In genomic region chr19:3185482-3186376, GRCh38 we compare ENCODE assay signal across 8 cellular contexts. TPM values are rescaled to one million over a fixed set of nuclear protein-coding genes. Genes with fewer than 3 reads are reported as not detected.
DNase-seq lines count a peak whose midpoint lies in the region; ATAC-seq and TF ChIP-seq lines count a peak whose summit lies in the region.

A gene with protein sequence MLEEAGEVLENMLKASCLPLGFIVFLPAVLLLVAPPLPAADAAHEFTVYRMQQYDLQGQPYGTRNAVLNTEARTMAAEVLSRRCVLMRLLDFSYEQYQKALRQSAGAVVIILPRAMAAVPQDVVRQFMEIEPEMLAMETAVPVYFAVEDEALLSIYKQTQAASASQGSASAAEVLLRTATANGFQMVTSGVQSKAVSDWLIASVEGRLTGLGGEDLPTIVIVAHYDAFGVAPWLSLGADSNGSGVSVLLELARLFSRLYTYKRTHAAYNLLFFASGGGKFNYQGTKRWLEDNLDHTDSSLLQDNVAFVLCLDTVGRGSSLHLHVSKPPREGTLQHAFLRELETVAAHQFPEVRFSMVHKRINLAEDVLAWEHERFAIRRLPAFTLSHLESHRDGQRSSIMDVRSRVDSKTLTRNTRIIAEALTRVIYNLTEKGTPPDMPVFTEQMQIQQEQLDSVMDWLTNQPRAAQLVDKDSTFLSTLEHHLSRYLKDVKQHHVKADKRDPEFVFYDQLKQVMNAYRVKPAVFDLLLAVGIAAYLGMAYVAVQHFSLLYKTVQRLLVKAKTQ (plus strand): TSS chr19:3185930. CDS start chr19:3186031, 101 bp downstream.

- no peaks in the 10 kb centered on the region for H3K9me3 ChIP-seq in ovary
- H3K9me3 ChIP-seq in thyroid gland, result no peaks in the 10 kb centered on the region

- intact Hi-C loops in Right ventricle myocardium inferior (cut with DNase I) (no loop called here), ovary (cut with DNase I) (no loop called here), thyroid gland (cut with DNase I) (no loop called here)

- H3K4me1 ChIP-seq in ovary (ENCODE audit: insufficient read depth) (peaks cover 11% of the 10 kb centered on the region), thyroid gland (peaks cover 17 to 18% of the 10 kb centered on the region in 2 donors)

- H3K36me3 ChIP-seq in ovary, result no peaks in the 10 kb centered on the region
- no peaks in the 10 kb centered on the region for H3K36me3 ChIP-seq in thyroid gland

- H3K27me3 ChIP-seq in ovary, result no peaks in the 10 kb centered on the region
- H3K27me3 ChIP-seq in thyroid gland, result no peaks in the 10 kb centered on the region

- ATAC-seq in HG02759 (IDR thresholded peaks at IDR 0.05; ENCODE audit: unreplicated experiment) (peak; percentile 83), Right ventricle myocardium inferior (peak; percentile 95)

- H3K27ac ChIP-seq in ovary, result peak within 1 kb of the TSS; percentile 31 to 44
- peak within 1 kb of the TSS; percentile 71 to 82 (median 79) for H3K27ac ChIP-seq in thyroid gland

- WGBS in ovary, 3 donors, result 0 to 1% (median 0%) methylated on average over 85 to 90 of the region's 90 CpGs
- 0% methylated on average over 17 to 21 of the region's 90 CpGs for WGBS in thyroid gland, 2 donors

- no peak for TF ChIP-seq EP300 in ovary (IDR thresholded peaks at IDR 0.05)

- TF ChIP-seq POLR2A in ovary (IDR thresholded peaks at IDR 0.05) (peak; percentile 20), thyroid gland (IDR thresholded peaks at IDR 0.05) (peak in 1 of 2 donors; percentile 51)

- DNase-seq in GM10266 (ENCODE audit: extremely low spot score) (peak; percentile 93), NCI-H1417 (lab: John Stamatoyannopoulos, UW) (peak; percentile 96 to 100 (median 100)), SW 1271 (lab: John Stamatoyannopoulos, UW) (peak; percentile 65 to 96), Right ventricle myocardium inferior (ENCODE audit: missing footprints) (peak; percentile 98), ovary (peak; percentile 93 to 97 (median 93)), thyroid gland (peak; percentile 95 to 96)
- peak; percentile 85 for DNase-seq in activated naive CD8-positive, alpha-beta T cell treated with anti-CD3 and anti-CD28 coated beads, Interleukin-2, amount 50 U/mL, for 16 hours (ENCODE audit: low read depth, low spot score)

- H3K4me3 ChIP-seq in ovary (peak within 1 kb of the TSS; percentile 87), thyroid gland (replicated peaks in 1 of 3) (peak within 1 kb of the TSS; percentile 40 to 83 (median 67))

- TF ChIP-seq CTCF in GM10266 (IDR thresholded peaks at IDR 0.05; ENCODE audit: control insufficient read depth, insufficient read depth, low read depth, missing control alignments) (no peak), ovary (IDR thresholded peaks at IDR 0.05) (no peak), thyroid gland (IDR thresholded peaks at IDR 0.05) (no peak)

RNA-seq across cellular contexts. Expression of the gene that starts here (rescaled TPM):
- total RNA-seq in Right ventricle myocardium inferior (23.7 TPM), ovary (10 to 100 TPM; 11.4 to 43.6 (median 25.2) TPM), thyroid gland (10 to 100 TPM; 30.8 to 48.5 (median 37.2) TPM)
- 10 to 100 TPM in 1 of 2 donors, 1 to 10 TPM in 1; 5.3 to 22.1 TPM for polyA plus RNA-seq in ovary

Comparison
In these comparisons a context has a peak if more than half of its experiments do, and no peak if none do; other contexts are left out.
1. Peak in every context shown above with its lines: DNase-seq, ATAC-seq, H3K4me3 ChIP-seq and H3K27ac ChIP-seq.